In the genomic region with DNA sequence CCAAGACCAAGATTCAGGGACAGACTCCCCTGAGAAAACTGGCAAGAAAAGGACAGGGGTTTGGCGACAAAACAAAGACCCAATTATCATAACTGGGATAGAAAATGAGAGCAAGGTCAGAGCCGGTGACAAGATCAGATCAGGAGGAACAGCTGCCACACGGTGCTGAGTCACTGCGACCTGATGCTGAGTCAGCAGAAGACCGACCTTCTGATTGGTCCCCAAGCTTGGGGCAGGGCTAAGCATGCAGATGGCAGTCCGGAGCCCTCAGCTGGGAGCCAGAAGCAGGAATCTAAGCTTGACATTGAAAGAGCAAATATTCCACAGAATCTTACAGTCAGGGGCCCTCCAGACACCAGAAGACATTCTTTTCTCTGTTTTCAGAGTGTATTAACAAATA, we compare ENCODE assay signal across 8 cellular contexts. TPM values are rescaled to one million over a fixed set of nuclear protein-coding genes. Genes with fewer than 3 reads are reported as not detected.
DNase-seq lines count a peak whose midpoint lies in the region; ATAC-seq and TF ChIP-seq lines count a peak whose summit lies in the region.

No MANE protein-coding gene starts in this region.

- H3K4me3 Mint-ChIP-seq in CD8-positive, alpha-beta T cell = no peak overlapping the region
- no peak overlapping the region for H3K4me3 Mint-ChIP-seq in nephron progenitor cell

- no peak overlapping the region for H3K27ac Mint-ChIP-seq in CD8-positive, alpha-beta T cell
- H3K27ac Mint-ChIP-seq in nephron progenitor cell = no peak overlapping the region

- WGBS in upper lobe of left lung, 2 donors = 7 to 11% methylated on average over 6 of the region's 6 CpGs

- CTCF ChIA-PET in CD8-positive, alpha-beta T cell (lab: Charles Lee) = no interaction called here

- H3K36me3 ChIP-seq in CD8-positive, alpha-beta T cell (ENCODE audit: insufficient read depth, low read length) = no peaks in the 10 kb centered on the region
- H3K36me3 ChIP-seq in fibroblast of lung (ENCODE audit: control insufficient read depth, insufficient read depth, low read length) = no peaks in the 10 kb centered on the region
- no peaks in the 10 kb centered on the region for H3K36me3 ChIP-seq in upper lobe of left lung

- H3K9ac ChIP-seq in fibroblast of lung (ENCODE audit: insufficient read depth, low read length) = no peak overlapping the region

- H3K9me3 ChIP-seq in CD8-positive, alpha-beta T cell (ENCODE audit: low read length) = no peaks in the 10 kb centered on the region
- H3K9me3 ChIP-seq in fibroblast of lung (ENCODE audit: control insufficient read depth, insufficient read depth, low read depth, low read length) (no peaks in the 10 kb centered on the region), upper lobe of left lung (no peaks in the 10 kb centered on the region)

- H3K4me3 ChIP-seq in CD8-positive, alpha-beta T cell (ENCODE audit: low read depth, low read length) = no peak overlapping the region
- H3K4me3 ChIP-seq in fibroblast of lung (replicated peaks in 1 of 4; ENCODE audit: control extremely low read depth in 1 of 4, insufficient read depth in 1 of 4, low read depth in 3 of 4, low read length in 4 of 4) (no peak overlapping the region), upper lobe of left lung (no peak overlapping the region)

- no peaks in the 10 kb centered on the region for H4K20me1 ChIP-seq in fibroblast of lung (ENCODE audit: control insufficient read depth, extremely low read depth, insufficient read depth, low read length)

- H3K4me1 ChIP-seq in CD8-positive, alpha-beta T cell (ENCODE audit: insufficient read depth, low read length) = no peaks in the 10 kb centered on the region
- H3K4me1 ChIP-seq in fibroblast of lung (ENCODE audit: control insufficient read depth, extremely low read depth, insufficient read depth, low read length) (peaks cover 8% of the 10 kb centered on the region), upper lobe of left lung (peaks cover 0 to 5% (median 0%) of the 10 kb centered on the region in 4 donors)

- H3K4me1 Mint-ChIP-seq in CD8-positive, alpha-beta T cell (ENCODE audit: low read depth) = no peaks in the 10 kb centered on the region
- peaks cover 6% of the 10 kb centered on the region for H3K4me1 Mint-ChIP-seq in nephron progenitor cell

- no peaks in the 10 kb centered on the region for H3K27me3 ChIP-seq in CD8-positive, alpha-beta T cell (ENCODE audit: insufficient read depth, low read length)
- H3K27me3 ChIP-seq in fibroblast of lung (ENCODE audit: control insufficient read depth, insufficient read depth, low read length) (no peaks in the 10 kb centered on the region), upper lobe of left lung (no peaks in the 10 kb centered on the region)

- H3K27ac ChIP-seq in CD8-positive, alpha-beta T cell (ENCODE audit: low read depth, low read length) = no peak overlapping the region
- H3K27ac ChIP-seq in fibroblast of lung (ENCODE audit: insufficient read depth, low read length) = no peak overlapping the region
- H3K27ac ChIP-seq in upper lobe of left lung = no peak overlapping the region

- H3K36me3 Mint-ChIP-seq in CD8-positive, alpha-beta T cell = no peaks in the 10 kb centered on the region
- no peaks in the 10 kb centered on the region for H3K36me3 Mint-ChIP-seq in nephron progenitor cell (ENCODE audit: low read depth)

- peak in 1 of 7 experiments; percentile 13 for DNase-seq in CD8-positive, alpha-beta T cell
- DNase-seq in NCI-H446 (lab: John Stamatoyannopoulos, UW) (peak; percentile 76 to 90), fibroblast of lung (ENCODE audit: low read depth in 2 of 2) (peak; percentile 79 to 83), nephron progenitor cell (peak; percentile 72), upper lobe of left lung (peak in 1 of 2 donors; percentile 88)
- peak; percentile 17 to 19 for DNase-seq in activated CD4-positive, alpha-beta T cell treated with anti-CD3 and anti-CD28 coated beads, Interleukin-2, amount 50 U/mL, for 4 hours

- TF ChIP-seq POLR2A in upper lobe of left lung (IDR thresholded peaks at IDR 0.05) = no peak

- H3K4me2 ChIP-seq in fibroblast of lung (ENCODE audit: extremely low read depth, insufficient read depth, low read length) = peak overlapping the region; percentile 48

- H2AFZ ChIP-seq in fibroblast of lung (ENCODE audit: low read length) = peak overlapping the region; percentile 11

- POLR2A ChIA-PET in CD8-positive, alpha-beta T cell (lab: Charles Lee) = no interaction called here

- peaks cover 20% of the 10 kb centered on the region for H3K27me3 Mint-ChIP-seq in CD8-positive, alpha-beta T cell (ENCODE audit: low read depth)
- H3K27me3 Mint-ChIP-seq in nephron progenitor cell (ENCODE audit: low read depth, poor library complexity) = peaks cover 6% of the 10 kb centered on the region

- intact Hi-C loops in CD8-positive, alpha-beta T cell (cut with DNase I, micrococcal nuclease) = no loop called here

- H3K9me3 Mint-ChIP-seq in CD8-positive, alpha-beta T cell = no peaks in the 10 kb centered on the region
- no peaks in the 10 kb centered on the region for H3K9me3 Mint-ChIP-seq in nephron progenitor cell

- TF ChIP-seq EP300 in upper lobe of left lung (IDR thresholded peaks at IDR 0.05) = no peak

- ATAC-seq in CD8-positive, alpha-beta T cell = peak; percentile 48
- ATAC-seq in GM19397 (IDR thresholded peaks at IDR 0.05; ENCODE audit: unreplicated experiment) (peak; percentile 72), HG03460 (IDR thresholded peaks at IDR 0.05; ENCODE audit: unreplicated experiment) (peak; percentile 93), upper lobe of left lung (ENCODE audit: low FRiP score in 2 of 2) (peak; percentile 88 to 92)

- H3K79me2 ChIP-seq in fibroblast of lung (ENCODE audit: control insufficient read depth, insufficient read depth, low read length) = no peaks in the 10 kb centered on the region

- TF ChIP-seq CTCF in CD8-positive, alpha-beta T cell (IDR thresholded peaks at IDR 0.05) = no peak
- TF ChIP-seq CTCF in fibroblast of lung (conservative IDR thresholded peaks at IDR 0.05 in 1 of 2, IDR thresholded peaks at IDR 0.05 in 1 of 2; ENCODE audit: low read depth in 1 of 2, low read length in 2 of 2) (no peak), nephron progenitor cell (IDR thresholded peaks at IDR 0.05) (no peak), upper lobe of left lung (IDR thresholded peaks at IDR 0.05) (no peak)

RNA-seq across cellular contexts. Expression of a gene that starts 19.1 kb away (rescaled TPM):
- not detected for total RNA-seq in CD8-positive, alpha-beta T cell
- 3.6 and 6.3 TPM in 2 replicates for total RNA-seq in fibroblast of lung
- 6.8 and 18.7 TPM in 2 replicates for polyA plus RNA-seq in fibroblast of lung
- polyA plus RNA-seq in fibroblast of lung (2012) = 4.7 and 7.0 TPM in 2 replicates
- polyA minus RNA-seq in fibroblast of lung (ENCODE audit: low replicate concordance) = 2.9 and 6.5 TPM in 2 replicates
- total RNA-seq in upper lobe of left lung = 1 to 10 TPM; 1.0 to 6.2 (median 2.3) TPM

RNA-seq across cellular contexts. Expression of a gene that starts 28.9 kb away (rescaled TPM):
- 10 to 100 TPM; 47.5 to 47.7 TPM for total RNA-seq in CD8-positive, alpha-beta T cell
- 43.1 and 50.7 TPM in 2 replicates for total RNA-seq in fibroblast of lung
- polyA plus RNA-seq in fibroblast of lung = 91.2 and 121 TPM in 2 replicates
- polyA plus RNA-seq in fibroblast of lung (2012) = 64.6 and 86.4 TPM in 2 replicates
- polyA minus RNA-seq in fibroblast of lung (ENCODE audit: low replicate concordance) = 3.4 and 12.2 TPM in 2 replicates
- 100 to 1,000 TPM in 1 of 6 donors, 10 to 100 TPM in 5; 18.9 to 106 (median 51.7) TPM for total RNA-seq in upper lobe of left lung
